8 cellular contexts compared by ENCODE assay signal in the genomic region with DNA sequence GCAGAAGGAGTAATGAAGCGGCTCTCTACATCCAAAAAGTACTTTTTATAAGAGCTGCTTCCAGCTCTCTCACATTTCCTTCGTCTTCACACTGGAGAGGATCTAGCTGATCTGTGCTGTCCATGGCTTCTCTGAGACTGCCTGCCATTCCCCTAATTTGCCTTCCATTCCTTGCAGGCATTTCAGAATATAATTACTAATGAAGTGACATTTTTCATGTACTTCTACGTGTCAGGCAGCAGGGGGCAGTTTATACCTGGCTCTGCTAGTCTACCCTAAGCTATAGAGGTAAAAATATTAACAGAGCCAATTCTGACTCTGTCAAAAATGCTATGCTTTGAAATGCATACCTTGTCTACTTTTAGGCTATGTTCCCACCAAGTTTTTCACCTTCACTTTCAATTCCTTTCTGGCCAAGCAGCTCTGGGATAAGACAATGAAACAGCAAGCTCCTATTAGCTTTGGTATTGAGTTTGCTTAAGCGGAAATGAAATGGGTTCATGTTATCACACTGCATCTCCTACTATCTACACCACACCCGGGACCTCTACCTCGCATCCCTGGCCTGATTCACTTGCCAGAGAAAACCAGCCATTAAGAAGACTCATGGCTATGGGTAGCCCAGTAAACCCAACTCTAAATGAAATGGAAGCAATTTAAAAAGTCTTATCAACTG.
A peak's percentile ranks its signal among the peaks of the same experiment; 100 is the strongest.
DNase-seq lines count a peak whose midpoint lies in the region; ATAC-seq, FAIRE-seq and TF ChIP-seq lines count a peak whose summit lies in the region.

No MANE protein-coding gene starts in this region.

- no peak overlapping the region for H3K4me3 Mint-ChIP-seq in neural crest cell

- H3K4me1 Mint-ChIP-seq in neural crest cell: peaks cover 3% of the 10 kb centered on the region

- no peak overlapping the region for H3K27ac Mint-ChIP-seq in neural crest cell (ENCODE audit: unreplicated experiment)

- FAIRE-seq in HTR-8/SVneo (lab: Jason Lieb, UNC): no peak

- no peaks in the 10 kb centered on the region for H3K9me3 Mint-ChIP-seq in neural crest cell

- ATAC-seq in esophagus mucosa: peak; percentile 76

- DNase-seq in NCI-H2029 treated with DMSO at 0.1 percent for 48 hours (lab: John Stamatoyannopoulos, UW) (peak; percentile 16), NCI-H2029 (lab: John Stamatoyannopoulos, UW) (no peak), GM20000 (ENCODE audit: low spot score) (peak; percentile 47), HTR-8/SVneo (ENCODE audit: insufficient read length, low spot score) (peak; percentile 11), RPMI7951 (ENCODE audit: low read depth) (peak; percentile 5), neural crest cell (ENCODE audit: low read depth, low spot score) (peak; percentile 22), COLO668 (lab: John Stamatoyannopoulos, UW; ENCODE audit: unreplicated experiment) (no peak)

- no peaks in the 10 kb centered on the region for H3K27me3 Mint-ChIP-seq in neural crest cell (ENCODE audit: low read depth)

- TF ChIP-seq CTCF in GM20000 (IDR thresholded peaks at IDR 0.05; ENCODE audit: extremely low read depth, missing control alignments) (peak; percentile 32), neural crest cell (conservative IDR thresholded peaks at IDR 0.05) (peak; percentile 85)

- H3K36me3 Mint-ChIP-seq in neural crest cell (ENCODE audit: low read depth): peaks cover 11% of the 10 kb centered on the region

Comparison
In these comparisons a context has a peak if more than half of its experiments do, and no peak if none do; other contexts are left out.
1. DNase-seq: peak in NCI-H2029 treated with DMSO at 0.1 percent for 48 hours (single experiment), GM20000 (single experiment), HTR-8/SVneo (single experiment), RPMI7951 (single experiment) and neural crest cell (single experiment); none in NCI-H2029 (single experiment) and COLO668 (single experiment).